ENCODE assay signal across 20 cellular contexts in the genomic region with DNA sequence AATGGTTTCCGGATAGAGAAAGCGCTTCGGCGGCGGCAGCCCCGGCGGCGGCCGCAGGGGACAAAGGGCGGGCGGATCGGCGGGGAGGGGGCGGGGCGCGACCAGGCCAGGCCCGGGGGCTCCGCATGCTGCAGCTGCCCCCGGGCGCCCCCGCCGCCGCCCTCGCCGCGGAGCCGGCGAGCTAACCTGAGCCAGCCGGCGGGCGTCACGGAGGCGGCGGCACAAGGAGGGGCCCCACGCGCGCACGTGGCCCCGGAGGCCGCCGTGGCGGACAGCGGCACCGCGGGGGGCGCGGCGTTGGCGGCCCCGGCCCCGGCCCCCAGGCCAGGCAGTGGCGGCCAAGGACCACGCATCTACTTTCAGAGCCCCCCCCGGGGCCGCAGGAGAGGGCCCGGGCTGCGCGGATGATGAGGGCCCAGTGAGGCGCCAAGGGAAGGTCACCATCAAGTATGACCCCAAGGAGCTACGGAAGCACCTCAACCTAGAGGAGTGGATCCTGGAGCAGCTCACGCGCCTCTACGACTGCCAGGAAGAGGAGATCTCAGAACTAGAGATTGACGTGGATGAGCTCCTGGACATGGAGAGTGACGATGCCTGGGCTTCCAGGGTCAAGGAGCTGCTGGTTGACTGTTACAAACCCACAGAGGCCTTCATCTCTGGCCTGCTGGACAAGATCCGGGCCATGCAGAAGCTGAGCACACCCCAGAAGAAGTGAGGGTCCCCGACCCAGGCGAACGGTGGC.
"Had no signal": no experiment of that assay in that cellular context is flagged by ENCODE, and none has a peak within 500 bp of the region (broad histone marks: within the 10 kb centered on the region; RNA-seq: fewer than 3 reads in every experiment).

No MANE protein-coding gene starts in this region.

- ATAC-seq: activated CD4-positive, alpha-beta T cell treated with anti-CD3 and anti-CD28 coated beads for 36 hours; activated CD8-positive, alpha-beta memory T cell treated with anti-CD3 and anti-CD28 coated beads, Interleukin-2, amount 10 ng/mL, durations not matched to agents 7 days and 5 days; activated T-helper 17 cell treated with anti-CD3 and anti-CD28 coated beads, Interleukin-2, amount 50 U/mL, for 72 hours; heart right ventricle; left colon; sciatic nerve; stimulated activated naive B cell treated with anti-CD40 and anti-IgM and Interleukin-4, amounts not matched to agents 10 μg/mL and 1 μg/mL and 100 μg/mL, for 72 hours had no signal

- DNase-seq: activated B cell treated with CpG ODN at 0.5 μM for 24 hours; activated CD4-positive, alpha-beta T cell treated with anti-CD3 and anti-CD28 coated beads for 36 hours; activated CD4-positive, alpha-beta T cell treated with anti-CD3 and anti-CD28 coated beads, Interleukin-2, amount 50 U/mL, for 4 hours; activated CD8-positive, alpha-beta memory T cell treated with anti-CD3 and anti-CD28 coated beads, Interleukin-2, amount 10 ng/mL, durations not matched to agents 7 days and 5 days; activated naive CD8-positive, alpha-beta T cell treated with anti-CD3 and anti-CD28 coated beads, Interleukin-2, amount 10 ng/mL, durations not matched to agents 7 days and 5 days; activated T-cell treated with anti-CD3 and anti-CD28 coated beads for 4 hours; amygdala; cerebellar nuclear complex; cortex of kidney; heart right ventricle; left colon; mesendoderm; naive B cell; SHP77 treated with DMSO at 0.1 percent for 48 hours; stimulated activated CD4-positive, alpha-beta T cell treated with anti-CD3 and anti-CD28 coated beads, Interleukin-15, amount 100 ng/mL, for 24 hours; stimulated activated naive B cell treated with anti-CD40 and anti-IgM and Interleukin-4, amounts not matched to agents 10 μg/mL and 1 μg/mL and 100 μg/mL, for 72 hours; T-helper 9 cell had no signal

- H3K4me3 Mint-ChIP-seq: activated B cell treated with CpG ODN at 0.5 μM for 24 hours; activated CD4-positive, alpha-beta T cell treated with anti-CD3 and anti-CD28 coated beads for 36 hours; activated CD8-positive, alpha-beta memory T cell treated with anti-CD3 and anti-CD28 coated beads, Interleukin-2, amount 10 ng/mL, durations not matched to agents 7 days and 5 days; activated naive CD8-positive, alpha-beta T cell treated with anti-CD3 and anti-CD28 coated beads, Interleukin-2, amount 10 ng/mL, durations not matched to agents 7 days and 5 days; activated T-helper 17 cell treated with anti-CD3 and anti-CD28 coated beads, Interleukin-2, amount 50 U/mL, for 72 hours; naive B cell; stimulated activated naive B cell treated with anti-CD40 and anti-IgM and Interleukin-4, amounts not matched to agents 10 μg/mL and 1 μg/mL and 100 μg/mL, for 72 hours had no signal

- H3K9me3 Mint-ChIP-seq: activated B cell treated with CpG ODN at 0.5 μM for 24 hours; activated naive CD8-positive, alpha-beta T cell treated with anti-CD3 and anti-CD28 coated beads, Interleukin-2, amount 10 ng/mL, durations not matched to agents 7 days and 5 days; activated T-helper 17 cell treated with anti-CD3 and anti-CD28 coated beads, Interleukin-2, amount 50 U/mL, for 72 hours; naive B cell; stimulated activated naive B cell treated with anti-CD40 and anti-IgM and Interleukin-4, amounts not matched to agents 10 μg/mL and 1 μg/mL and 100 μg/mL, for 72 hours had no signal

- H3K4me1 Mint-ChIP-seq: activated B cell treated with CpG ODN at 0.5 μM for 24 hours had no signal

- H3K36me3 Mint-ChIP-seq: naive B cell had no signal

- H3K27ac ChIP-seq: heart right ventricle, SK-N-MC had no signal

- H3K27ac Mint-ChIP-seq: activated B cell treated with CpG ODN at 0.5 μM for 24 hours; activated CD8-positive, alpha-beta memory T cell treated with anti-CD3 and anti-CD28 coated beads, Interleukin-2, amount 10 ng/mL, durations not matched to agents 7 days and 5 days; stimulated activated naive B cell treated with anti-CD40 and anti-IgM and Interleukin-4, amounts not matched to agents 10 μg/mL and 1 μg/mL and 100 μg/mL, for 72 hours had no signal

- H3K27me3 Mint-ChIP-seq: activated B cell treated with CpG ODN at 0.5 μM for 24 hours; activated CD4-positive, alpha-beta T cell treated with anti-CD3 and anti-CD28 coated beads for 36 hours; activated CD8-positive, alpha-beta memory T cell treated with anti-CD3 and anti-CD28 coated beads, Interleukin-2, amount 10 ng/mL, durations not matched to agents 7 days and 5 days; activated naive CD8-positive, alpha-beta T cell treated with anti-CD3 and anti-CD28 coated beads, Interleukin-2, amount 10 ng/mL, durations not matched to agents 7 days and 5 days; activated T-helper 17 cell treated with anti-CD3 and anti-CD28 coated beads, Interleukin-2, amount 50 U/mL, for 72 hours; naive B cell; stimulated activated naive B cell treated with anti-CD40 and anti-IgM and Interleukin-4, amounts not matched to agents 10 μg/mL and 1 μg/mL and 100 μg/mL, for 72 hours had no signal
